ENCODE assay signal across 22 cellular contexts in genomic region chr2:235092433-235092832, GRCh38.
DNase-seq lines count a peak whose midpoint lies in the region; ATAC-seq, FAIRE-seq and TF ChIP-seq lines count a peak whose summit lies in the region.
"Had no signal": no experiment of that assay in that cellular context is flagged by ENCODE, and none has a peak within 500 bp of the region (broad histone marks: within the 10 kb centered on the region; RNA-seq: fewer than 3 reads in every experiment).

No MANE protein-coding gene starts in this region.

- WGBS in H1 (ENCODE audit: extremely low coverage in 1 of 2, insufficient coverage in 1 of 2, insufficient read length in 1 of 2, insufficient replicate concordance in 2 of 2, low coverage in 1 of 2, low lambda C conversion rate in 2 of 2, missing lambda C conversion rate in 1 of 2), 2 experiments: 85% methylated on average over 9 of the region's 9 CpGs; no CpG with 5 or more reads in 1 of the 2 experiments
- WGBS in right lobe of liver (ENCODE audit: insufficient coverage, low coverage, low lambda C conversion rate, missing lambda C conversion rate): 40% methylated on average over 8 of the region's 9 CpGs

- no peaks in the 10 kb centered on the region for H3K79me2 ChIP-seq in GM23338 (replicated peaks; ENCODE audit: insufficient read depth)
- H3K79me2 ChIP-seq in H1 (ENCODE audit: control insufficient read depth in 1 of 2, insufficient read depth in 2 of 2, low read length in 2 of 2): no peaks in the 10 kb centered on the region

- H3K27me3 Mint-ChIP-seq in GM23338 (ENCODE audit: insufficient read depth, low read depth, poor library complexity) (peaks cover 8% of the 10 kb centered on the region), T-helper 17 cell (peaks cover 87% of the 10 kb centered on the region)
- peaks cover 32 to 34% of the 10 kb centered on the region in 2 donors for H3K27me3 Mint-ChIP-seq in stimulated activated naive B cell treated with anti-CD40 and anti-IgM and Interleukin-4, amounts not matched to agents 10 μg/mL and 1 μg/mL and 100 μg/mL, for 72 hours
- H3K27me3 Mint-ChIP-seq in activated T-helper 17 cell treated with anti-CD3 and anti-CD28 coated beads, Interleukin-2, amount 50 U/mL, for 72 hours: peaks cover 32% of the 10 kb centered on the region

- H2BK20ac ChIP-seq in H1 (ENCODE audit: low read length): no peak overlapping the region

- no peak overlapping the region for H4K91ac ChIP-seq in H1 (replicated peaks; ENCODE audit: insufficient read length, low read length)

- POLR2A ChIA-PET in H1 (lab: Charles Lee; ENCODE audit: partially characterized antibody): interaction anchor here (0.6 to 0.9 kb wide), 2 partner anchors 19 to 22 kb away, joined by 3 read pairs; no protein-coding TSS in a partner anchor

- ATAC-seq in GM23338 (no peak), right lobe of liver (peak in 3 of 4 donors; percentile 14 to 31 (median 22)), HG02938 (IDR thresholded peaks at IDR 0.05; ENCODE audit: unreplicated experiment) (no peak), T-helper 17 cell (no peak)
- no peak for ATAC-seq in stimulated activated naive B cell treated with anti-CD40 and anti-IgM and Interleukin-4, amounts not matched to agents 10 μg/mL and 1 μg/mL and 100 μg/mL, for 72 hours (replicated peaks)
- no peak for ATAC-seq in activated T-helper 17 cell treated with anti-CD3 and anti-CD28 coated beads, Interleukin-2, amount 50 U/mL, for 72 hours (replicated peaks)
- ATAC-seq: A549 had no signal

- H2BK120ac ChIP-seq in H1 (replicated peaks; ENCODE audit: low read depth, low read length): no peak overlapping the region

- H3K27ac Mint-ChIP-seq in GM23338: no peak overlapping the region
- H3K27ac Mint-ChIP-seq in stimulated activated naive B cell treated with anti-CD40 and anti-IgM and Interleukin-4, amounts not matched to agents 10 μg/mL and 1 μg/mL and 100 μg/mL, for 72 hours: peak overlapping the region; percentile 63
- H3K27ac Mint-ChIP-seq in T-helper 17 cell: no peak overlapping the region
- no peak overlapping the region for H3K27ac Mint-ChIP-seq in activated T-helper 17 cell treated with anti-CD3 and anti-CD28 coated beads, Interleukin-2, amount 50 U/mL, for 72 hours
- H3K27ac Mint-ChIP-seq: CD4-positive, alpha-beta memory T cell had no signal

- TF ChIP-seq CTCF in GM23338 (conservative IDR thresholded peaks at IDR 0.05; ENCODE audit: low read depth in 2 of 2) (no peak), H1 (IDR thresholded peaks at IDR 0.05; ENCODE audit: control extremely low read depth in 1 of 3, insufficient read depth in 1 of 3, low read depth in 1 of 3, low read length in 3 of 3) (no peak), right lobe of liver (IDR thresholded peaks at IDR 0.05) (no peak)

- no peaks in the 10 kb centered on the region for H3K36me3 Mint-ChIP-seq in GM23338 (ENCODE audit: low read depth)
- no peaks in the 10 kb centered on the region for H3K36me3 Mint-ChIP-seq in stimulated activated naive B cell treated with anti-CD40 and anti-IgM and Interleukin-4, amounts not matched to agents 10 μg/mL and 1 μg/mL and 100 μg/mL, for 72 hours
- H3K36me3 Mint-ChIP-seq in T-helper 17 cell (ENCODE audit: low read depth): no peaks in the 10 kb centered on the region
- H3K36me3 Mint-ChIP-seq in activated T-helper 17 cell treated with anti-CD3 and anti-CD28 coated beads, Interleukin-2, amount 50 U/mL, for 72 hours (ENCODE audit: low read depth): no peaks in the 10 kb centered on the region
- H3K36me3 Mint-ChIP-seq: CD4-positive, alpha-beta memory T cell had no signal

- H3K27ac ChIP-seq in GM23338 (ENCODE audit: low read depth) (no peak overlapping the region), H1 (ENCODE audit: low read depth, low read length) (no peak overlapping the region), right lobe of liver (no peak overlapping the region)

- no peak overlapping the region for H2AK5ac ChIP-seq in H1 (ENCODE audit: low read depth, low read length)

- H2BK12ac ChIP-seq in H1 (ENCODE audit: low read depth, low read length): no peak overlapping the region

- no peak overlapping the region for H3K4ac ChIP-seq in H1 (replicated peaks; ENCODE audit: insufficient read length, low read depth, low read length)

- H3K9me2 ChIP-seq in GM23338 (ENCODE audit: insufficient read depth): no peaks in the 10 kb centered on the region

- no peak overlapping the region for H2BK15ac ChIP-seq in H1 (ENCODE audit: low read length)

- H2BK5ac ChIP-seq in H1 (ENCODE audit: low read depth, low read length): no peak overlapping the region

- no peaks in the 10 kb centered on the region for H3K79me1 ChIP-seq in H1 (ENCODE audit: low read depth, low read length)

- H3K9me3 ChIP-seq in H1 (ENCODE audit: insufficient read depth in 2 of 2, low read depth in 1 of 2, low read length in 1 of 2) (no peaks in the 10 kb centered on the region), right lobe of liver (no peaks in the 10 kb centered on the region), T-helper 17 cell (ENCODE audit: control insufficient read depth, low read length, poor library complexity, severe bottlenecking) (no peaks in the 10 kb centered on the region)
- H3K9me3 ChIP-seq: A549 had no signal

- H3K9ac ChIP-seq in H1 (replicated peaks in 1 of 4; ENCODE audit: extremely low read depth in 1 of 4, low read depth in 3 of 4, low read length in 3 of 4): no peak overlapping the region

- no peaks in the 10 kb centered on the region for H3K23me2 ChIP-seq in H1 (ENCODE audit: low read depth, low read length)

- H3K56ac ChIP-seq in H1 (replicated peaks; ENCODE audit: insufficient read length, low read depth, low read length): no peak overlapping the region

- H4K5ac ChIP-seq in H1 (ENCODE audit: insufficient read length, low read depth, low read length): no peak overlapping the region

- no peak for TF ChIP-seq POLR2A in H1 (IDR thresholded peaks at IDR 0.05; ENCODE audit: control extremely low read depth in 1 of 2, low read depth in 2 of 2, low read length in 2 of 2)
- TF ChIP-seq POLR2A in right lobe of liver (IDR thresholded peaks at IDR 0.05): no peak

- no peaks in the 10 kb centered on the region for H3K9me3 Mint-ChIP-seq in GM23338
- H3K9me3 Mint-ChIP-seq in stimulated activated naive B cell treated with anti-CD40 and anti-IgM and Interleukin-4, amounts not matched to agents 10 μg/mL and 1 μg/mL and 100 μg/mL, for 72 hours: no peaks in the 10 kb centered on the region
- no peaks in the 10 kb centered on the region for H3K9me3 Mint-ChIP-seq in activated T-helper 17 cell treated with anti-CD3 and anti-CD28 coated beads, Interleukin-2, amount 50 U/mL, for 72 hours
- H3K9me3 Mint-ChIP-seq: CD4-positive, alpha-beta memory T cell had no signal

- H3K4me1 Mint-ChIP-seq in GM23338 (no peaks in the 10 kb centered on the region; the same call in 2 of the 3 replicates), T-helper 17 cell (no peaks in the 10 kb centered on the region)
- peaks cover 7 to 13% of the 10 kb centered on the region in 2 donors for H3K4me1 Mint-ChIP-seq in stimulated activated naive B cell treated with anti-CD40 and anti-IgM and Interleukin-4, amounts not matched to agents 10 μg/mL and 1 μg/mL and 100 μg/mL, for 72 hours
- H3K4me1 Mint-ChIP-seq in activated T-helper 17 cell treated with anti-CD3 and anti-CD28 coated beads, Interleukin-2, amount 50 U/mL, for 72 hours: no peaks in the 10 kb centered on the region
- H3K4me1 Mint-ChIP-seq: CD4-positive, alpha-beta memory T cell had no signal

- no peaks in the 10 kb centered on the region for H3K27me3 ChIP-seq in GM23338 (ENCODE audit: insufficient read depth)
- H3K27me3 ChIP-seq in H1 (replicated peaks in 1 of 4; ENCODE audit: control insufficient read depth in 3 of 4, extremely low read depth in 1 of 4, insufficient read depth in 3 of 4, low read length in 3 of 4): no peaks in the 10 kb centered on the region
- H3K27me3 ChIP-seq in right lobe of liver: no peaks in the 10 kb centered on the region

- peak overlapping the region; percentile 32 for H3K18ac ChIP-seq in H1 (ENCODE audit: extremely low read depth, low read length)

- H3K4me1 ChIP-seq in GM23338 (ENCODE audit: insufficient read depth) (no peaks in the 10 kb centered on the region; the same call in 1 of the 2 replicates), H1 (replicated peaks in 1 of 4; ENCODE audit: control insufficient read depth in 3 of 4, insufficient read depth in 4 of 4, low read length in 3 of 4) (peaks cover 0 to 4% (median 0%) of the 10 kb centered on the region in 4 experiments; a peak in 3 of 7 replicates), right lobe of liver (no peaks in the 10 kb centered on the region)

- TF ChIP-seq RAD21 in H1 (IDR thresholded peaks at IDR 0.05 in 1 of 2, conservative IDR thresholded peaks at IDR 0.05 in 1 of 2; ENCODE audit: low read depth in 2 of 2, low read length in 2 of 2): no peak

- H3K4me2 ChIP-seq in GM23338: no peak overlapping the region
- no peak overlapping the region for H3K4me2 ChIP-seq in H1 (ENCODE audit: insufficient read depth in 1 of 2, low read depth in 2 of 2, low read length in 2 of 2)
- H3K4me2 ChIP-seq: A549 had no signal

- no peaks in the 10 kb centered on the region for H3F3A ChIP-seq in GM23338 (replicated peaks; ENCODE audit: low read depth)

- no peak for TF ChIP-seq EP300 in H1 (IDR thresholded peaks at IDR 0.05; ENCODE audit: borderline replicate concordance in 1 of 2, low read depth in 2 of 2, low read length in 2 of 2)

- DNase-seq in GM23338 (ENCODE audit: low spot score) (no peak), H1 (ENCODE audit: low read depth in 1 of 2, low spot score in 2 of 2) (no peak), right lobe of liver (no peak), T-helper 17 cell (no peak)
- no peak for DNase-seq in stimulated activated naive B cell treated with anti-CD40 and anti-IgM and Interleukin-4, amounts not matched to agents 10 μg/mL and 1 μg/mL and 100 μg/mL, for 72 hours
- DNase-seq: 8988T; ACHN; C1 segment of cervical spinal cord; Calu3; CD4-positive, alpha-beta memory T cell; COR-L47; DMS53; DMS79 treated with DMSO at 0.1 percent for 48 hours; GF-D8; GOT3; H7; HCEC 1CT had no signal

- no peak overlapping the region for H3K4me3 Mint-ChIP-seq in GM23338
- no peak overlapping the region for H3K4me3 Mint-ChIP-seq in stimulated activated naive B cell treated with anti-CD40 and anti-IgM and Interleukin-4, amounts not matched to agents 10 μg/mL and 1 μg/mL and 100 μg/mL, for 72 hours
- no peak overlapping the region for H3K4me3 Mint-ChIP-seq in T-helper 17 cell
- H3K4me3 Mint-ChIP-seq in activated T-helper 17 cell treated with anti-CD3 and anti-CD28 coated beads, Interleukin-2, amount 50 U/mL, for 72 hours: no peak overlapping the region
- H3K4me3 Mint-ChIP-seq: CD4-positive, alpha-beta memory T cell had no signal

- H4K20me1 ChIP-seq in GM23338 (replicated peaks; ENCODE audit: insufficient read depth) (no peaks in the 10 kb centered on the region), H1 (replicated peaks in 1 of 2; ENCODE audit: control insufficient read depth in 1 of 2, insufficient read depth in 2 of 2, low read length in 2 of 2) (no peaks in the 10 kb centered on the region)

- H3K36me3 ChIP-seq in GM23338 (ENCODE audit: insufficient read depth) (no peaks in the 10 kb centered on the region), H1 (ENCODE audit: control insufficient read depth in 2 of 4, insufficient read depth in 4 of 4, low read length in 3 of 4) (no peaks in the 10 kb centered on the region), right lobe of liver (no peaks in the 10 kb centered on the region)

- intact Hi-C loops in right lobe of liver (cut with DNase I): no loop called here

- H4K8ac ChIP-seq in H1 (ENCODE audit: extremely low read depth, insufficient read depth, low read length): no peak overlapping the region

- no peak overlapping the region for H3K23ac ChIP-seq in H1 (ENCODE audit: insufficient read length)

- H2AFZ ChIP-seq in GM23338 (0 out of 2 replicates have a peak overlapping the region, but pooled peaks have one; percentile 32), H1 (ENCODE audit: low read length) (no peak overlapping the region)

- H3K4me3 ChIP-seq in GM23338 (no peak overlapping the region), H1 (ENCODE audit: extremely low read depth in 1 of 4, insufficient read depth in 2 of 4, low read depth in 3 of 4, low read length in 4 of 4) (no peak overlapping the region), right lobe of liver (no peak overlapping the region)
- H3K4me3 ChIP-seq: A549 had no signal

- CTCF ChIA-PET in H1 (lab: Charles Lee; ENCODE audit: partially characterized antibody): interaction anchor here (0.9 to 1.6 kb wide), 6 partner anchors 10 to 347 kb away, joined by 3 to 6 read pairs (median 3); no protein-coding TSS in a partner anchor

- no peak overlapping the region for H3K14ac ChIP-seq in H1 (ENCODE audit: insufficient read length)

- FAIRE-seq in H1 (lab: Jason Lieb, UNC): no peak
- FAIRE-seq: A549, GM12891, GM18507 had no signal

Comparison
In these comparisons a context has a peak if more than half of its experiments do, and no peak if none do; other contexts are left out.
1. ATAC-seq: peak in right lobe of liver (3 of 4); none in GM23338 (single experiment), stimulated activated naive B cell treated with anti-CD40 and anti-IgM and Interleukin-4, amounts not matched to agents 10 μg/mL and 1 μg/mL and 100 μg/mL, for 72 hours (0 of 2), HG02938 (single experiment), T-helper 17 cell (single experiment) and activated T-helper 17 cell treated with anti-CD3 and anti-CD28 coated beads, Interleukin-2, amount 50 U/mL, for 72 hours (single experiment).